ENCODE assay signal across 8 cellular contexts in genomic region chr19:52138614-52139290, GRCh38. TPM values are rescaled to one million over a fixed set of nuclear protein-coding genes. Genes with fewer than 3 reads are reported as not detected.
A peak's percentile ranks its signal among the peaks of the same experiment; 100 is the strongest.
DNase-seq lines count a peak whose midpoint lies in the region; ATAC-seq, FAIRE-seq and TF ChIP-seq lines count a peak whose summit lies in the region.

No MANE protein-coding gene starts in this region.

- no peaks in the 10 kb centered on the region for H3K27me3 ChIP-seq in BLaER1 treated with 17β-estradiol and CSF1 and Interleukin-3, amounts not matched to agents 10 nM and 100 nM
- no peaks in the 10 kb centered on the region for H3K27me3 ChIP-seq in NT2/D1 (ENCODE audit: insufficient read depth, insufficient read length)
- no peaks in the 10 kb centered on the region for H3K27me3 ChIP-seq in astrocyte (ENCODE audit: insufficient read depth, low read length)
- H3K27me3 ChIP-seq in small intestine (ENCODE audit: control insufficient read depth in 2 of 2, insufficient read depth in 2 of 2, low read length in 2 of 2) = no peaks in the 10 kb centered on the region

- peak overlapping the region; percentile 90 to 96 (median 94) for H3K9ac ChIP-seq in BLaER1 treated with 17β-estradiol and CSF1 and Interleukin-3, amounts not matched to agents 10 nM and 100 nM
- H3K9ac ChIP-seq in NT2/D1 (ENCODE audit: insufficient read length, low read depth) (peak overlapping the region; percentile 83), astrocyte (ENCODE audit: low read length) (peak overlapping the region; percentile 93)

- H3K4me3 ChIP-seq in BLaER1 treated with 17β-estradiol and CSF1 and Interleukin-3, amounts not matched to agents 10 nM and 100 nM = peak overlapping the region; percentile 83 to 99 (median 92)
- peak overlapping the region; percentile 57 for H3K4me3 ChIP-seq in HEK293 (ENCODE audit: low read depth, low read length)
- peak overlapping the region; percentile 54 for H3K4me3 ChIP-seq in NT2/D1 (ENCODE audit: insufficient read length, low read depth)
- peak overlapping the region; percentile 98 for H3K4me3 ChIP-seq in astrocyte (ENCODE audit: insufficient read depth, low read depth, low read length)
- H3K4me3 ChIP-seq in small intestine (ENCODE audit: low read depth in 1 of 2, low read length in 2 of 2) = peak overlapping the region; percentile 21 to 70

- H3K9me3 Mint-ChIP-seq in astrocyte (ENCODE audit: unreplicated experiment) = peaks cover 56% of the 10 kb centered on the region

- H4K20me1 ChIP-seq in BLaER1 treated with 17β-estradiol and CSF1 and Interleukin-3, amounts not matched to agents 10 nM and 100 nM = no peaks in the 10 kb centered on the region
- H4K20me1 ChIP-seq in astrocyte (ENCODE audit: insufficient read depth, low read length) = no peaks in the 10 kb centered on the region

- POLR2A ChIA-PET in HEK293 (lab: Yijun Ruan, JAX) = interaction anchor here (0.6 to 2.3 kb wide), 3 partner anchors 25 to 51 kb away, joined by 3 to 17 read pairs (median 3); partner anchors contain the start of gene PPP2R1A

- DNase-seq in NT2/D1 (ENCODE audit: low read depth, low spot score) (peak; percentile 28), astrocyte (ENCODE audit: low read depth) (peak; percentile 16), iPS-NIHi11 (ENCODE audit: low spot score) (peak; percentile 68), small intestine (peak; percentile 16), T1000 (lab: John Stamatoyannopoulos, UW) (no peak)

- peaks cover 44 to 77% (median 57%) of the 10 kb centered on the region in 11 experiments for H3K9me3 ChIP-seq in BLaER1 treated with 17β-estradiol and CSF1 and Interleukin-3, amounts not matched to agents 10 nM and 100 nM (replicated peaks in 1 of 11)
- peaks cover 8% of the 10 kb centered on the region for H3K9me3 ChIP-seq in HEK293 (ENCODE audit: control insufficient read depth, insufficient read depth, low read depth, low read length)
- H3K9me3 ChIP-seq in NT2/D1 (ENCODE audit: insufficient read depth, low read length) = peaks cover 27% of the 10 kb centered on the region; the same call in 1 of the 2 replicates
- H3K9me3 ChIP-seq in astrocyte (ENCODE audit: insufficient read depth, low read depth, low read length) = peaks cover 18% of the 10 kb centered on the region
- peaks cover 2% of the 10 kb centered on the region for H3K9me3 ChIP-seq in small intestine (ENCODE audit: control insufficient read depth, low read depth)

- peaks cover 8% of the 10 kb centered on the region for H3K4me1 Mint-ChIP-seq in astrocyte (ENCODE audit: low read depth, unreplicated experiment)

- H3K4me2 ChIP-seq in BLaER1 treated with 17β-estradiol and CSF1 and Interleukin-3, amounts not matched to agents 10 nM and 100 nM = peak overlapping the region; percentile 86 to 99 (median 94)
- H3K4me2 ChIP-seq in astrocyte (ENCODE audit: low read length) = peak overlapping the region; percentile 97

- peak overlapping the region; percentile 89 for H3K27ac Mint-ChIP-seq in astrocyte (ENCODE audit: unreplicated experiment)

- peak overlapping the region; percentile 91 to 96 (median 94) for H3K27ac ChIP-seq in BLaER1 treated with 17β-estradiol and CSF1 and Interleukin-3, amounts not matched to agents 10 nM and 100 nM
- H3K27ac ChIP-seq in HEK293 (ENCODE audit: extremely low read depth, low read depth, low read length) (peak overlapping the region; percentile 73; the same call in 1 of the 2 replicates), astrocyte (ENCODE audit: low read depth, low read length) (peak overlapping the region; percentile 60), small intestine (ENCODE audit: low read depth in 1 of 2, low read length in 1 of 2) (peak overlapping the region in 1 of 2 donors; percentile 87)

- peaks cover 12 to 22% (median 18%) of the 10 kb centered on the region in 10 experiments for H3K4me1 ChIP-seq in BLaER1 treated with 17β-estradiol and CSF1 and Interleukin-3, amounts not matched to agents 10 nM and 100 nM
- H3K4me1 ChIP-seq in HEK293 (ENCODE audit: control insufficient read depth, insufficient read depth, low read length) = no peaks in the 10 kb centered on the region
- H3K4me1 ChIP-seq in NT2/D1 (ENCODE audit: insufficient read depth, insufficient read length) = no peaks in the 10 kb centered on the region
- no peaks in the 10 kb centered on the region for H3K4me1 ChIP-seq in astrocyte (ENCODE audit: insufficient read depth, low read length)
- H3K4me1 ChIP-seq in small intestine (ENCODE audit: control insufficient read depth in 2 of 2, insufficient read depth in 1 of 2, low read depth in 1 of 2, low read length in 1 of 2) = peaks cover 0 to 2% of the 10 kb centered on the region in 2 donors

- ATAC-seq in GM19023 (IDR thresholded peaks at IDR 0.05; ENCODE audit: unreplicated experiment) = no peak

- H3K36me3 ChIP-seq in BLaER1 treated with 17β-estradiol and CSF1 and Interleukin-3, amounts not matched to agents 10 nM and 100 nM = peaks cover 30 to 52% (median 37%) of the 10 kb centered on the region in 11 experiments
- H3K36me3 ChIP-seq in HEK293 (ENCODE audit: control insufficient read depth in 2 of 2, insufficient read depth in 1 of 2, low read length in 2 of 2) (peaks cover 0 to 13% of the 10 kb centered on the region in 2 experiments; a peak in 2 of 3 replicates), NT2/D1 (ENCODE audit: insufficient read depth, insufficient read length, low read length) (peaks cover 25% of the 10 kb centered on the region), astrocyte (ENCODE audit: insufficient read depth, low read length) (no peaks in the 10 kb centered on the region), small intestine (ENCODE audit: control insufficient read depth in 2 of 2, insufficient read depth in 2 of 2, low read length in 2 of 2) (peaks cover 0 to 4% of the 10 kb centered on the region in 2 donors)

- FAIRE-seq in astrocyte (lab: Jason Lieb, UNC) = no peak
- no peak for FAIRE-seq in small intestine (lab: Jason Lieb, UNC)

- CTCF ChIA-PET in HEK293 (lab: Yijun Ruan, JAX) = interaction anchor here (0.6 to 1.4 kb wide), 14 partner anchors 15 to 1371 kb away, joined by 3 to 13 read pairs (median 3); no protein-coding TSS in a partner anchor

- H3K79me2 ChIP-seq in astrocyte (ENCODE audit: insufficient read depth, low read length) = peaks cover 44% of the 10 kb centered on the region

- H2AFZ ChIP-seq in astrocyte (ENCODE audit: low read depth, low read length) = peak overlapping the region; percentile 94

- H3K4me3 Mint-ChIP-seq in astrocyte (ENCODE audit: unreplicated experiment) = peak overlapping the region; percentile 97

- no peaks in the 10 kb centered on the region for H3K27me3 Mint-ChIP-seq in astrocyte (ENCODE audit: low read depth, unreplicated experiment)

- no peak for TF ChIP-seq CTCF in HEK293 (tag by site-specific recombination; IDR thresholded peaks at IDR 0.05)
- TF ChIP-seq CTCF in astrocyte (IDR thresholded peaks at IDR 0.05; ENCODE audit: insufficient read depth, low read depth, low read length) = no peak

- WGBS in small intestine, 3 donors = 1 to 2% (median 1%) methylated on average over 19 of the region's 19 CpGs

- peaks cover 48% of the 10 kb centered on the region for H3K36me3 Mint-ChIP-seq in astrocyte (ENCODE audit: low read depth, unreplicated experiment)

TF ChIP-seq in HEK293, 187 proteins besides CTCF, POLR2A, EP300 and RAD21 (continues in another document):
- TF ChIP-seq ZFP41 (tag by site-specific recombination; IDR thresholded peaks at IDR 0.05; ENCODE audit: borderline replicate concordance) (no peak), ZNF621 (tag by site-specific recombination; IDR thresholded peaks at IDR 0.05) (no peak), ZFHX2 (tag by site-specific recombination; conservative IDR thresholded peaks at IDR 0.05) (0 out of 2 replicates have a peak, but pooled peaks have one; percentile 20), ZNF274 (IDR thresholded peaks at IDR 0.05; ENCODE audit: low read length) (no peak), ZNF274 (tag by site-specific recombination; IDR thresholded peaks at IDR 0.05; ENCODE audit: borderline replicate concordance) (no peak), ZNF623 (tag by site-specific recombination; IDR thresholded peaks at IDR 0.05) (peak; percentile 25; the same call in 1 of the 2 replicates), ZNF707 (tag by site-specific recombination; IDR thresholded peaks at IDR 0.05) (no peak), WT1 (tag by site-specific recombination; IDR thresholded peaks at IDR 0.05) (no peak), ZNF76 (tag by site-specific recombination; IDR thresholded peaks at IDR 0.05; ENCODE audit: borderline replicate concordance, low read depth) (no peak), KLF1 (tag by site-specific recombination; IDR thresholded peaks at IDR 0.05) (no peak), ZNF341 (tag by site-specific recombination; IDR thresholded peaks at IDR 0.05; ENCODE audit: low read depth) (peak; percentile 96)
- TF ChIP-seq, protein P1, sequence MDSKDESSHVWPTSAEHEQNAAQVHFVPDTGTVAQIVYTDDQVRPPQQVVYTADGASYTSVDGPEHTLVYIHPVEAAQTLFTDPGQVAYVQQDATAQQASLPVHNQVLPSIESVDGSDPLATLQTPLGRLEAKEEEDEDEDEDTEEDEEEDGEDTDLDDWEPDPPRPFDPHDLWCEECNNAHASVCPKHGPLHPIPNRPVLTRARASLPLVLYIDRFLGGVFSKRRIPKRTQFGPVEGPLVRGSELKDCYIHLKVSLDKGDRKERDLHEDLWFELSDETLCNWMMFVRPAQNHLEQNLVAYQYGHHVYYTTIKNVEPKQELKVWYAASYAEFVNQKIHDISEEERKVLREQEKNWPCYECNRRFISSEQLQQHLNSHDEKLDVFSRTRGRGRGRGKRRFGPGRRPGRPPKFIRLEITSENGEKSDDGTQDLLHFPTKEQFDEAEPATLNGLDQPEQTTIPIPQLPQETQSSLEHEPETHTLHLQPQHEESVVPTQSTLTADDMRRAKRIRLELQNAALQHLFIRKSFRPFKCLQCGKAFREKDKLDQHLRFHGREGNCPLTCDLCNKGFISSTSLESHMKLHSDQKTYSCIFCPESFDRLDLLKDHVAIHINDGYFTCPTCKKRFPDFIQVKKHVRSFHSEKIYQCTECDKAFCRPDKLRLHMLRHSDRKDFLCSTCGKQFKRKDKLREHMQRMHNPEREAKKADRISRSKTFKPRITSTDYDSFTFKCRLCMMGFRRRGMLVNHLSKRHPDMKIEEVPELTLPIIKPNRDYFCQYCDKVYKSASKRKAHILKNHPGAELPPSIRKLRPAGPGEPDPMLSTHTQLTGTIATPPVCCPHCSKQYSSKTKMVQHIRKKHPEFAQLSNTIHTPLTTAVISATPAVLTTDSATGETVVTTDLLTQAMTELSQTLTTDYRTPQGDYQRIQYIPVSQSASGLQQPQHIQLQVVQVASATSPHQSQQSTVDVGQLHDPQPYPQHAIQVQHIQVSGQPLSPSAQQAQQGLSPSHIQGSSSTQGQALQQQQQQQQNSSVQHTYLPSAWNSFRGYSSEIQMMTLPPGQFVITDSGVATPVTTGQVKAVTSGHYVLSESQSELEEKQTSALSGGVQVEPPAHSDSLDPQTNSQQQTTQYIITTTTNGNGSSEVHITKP (tag by site-specific recombination; IDR thresholded peaks at IDR 0.05) = peak; percentile 67

RNA-seq across cellular contexts. Expression of gene ZNF616, which starts 1.0 kb away (rescaled TPM):
- 13.1 and 14.7 TPM in 2 replicates for total RNA-seq in astrocyte
- polyA plus RNA-seq in small intestine = 1 to 10 TPM; 1.1 to 2.5 (median 1.9) TPM

RNA-seq across cellular contexts. Expression of gene ZNF836, which starts 32.7 kb away (rescaled TPM):
- total RNA-seq in astrocyte = 6.9 and 7.5 TPM in 2 replicates
- polyA plus RNA-seq in small intestine = 1 to 10 TPM; 1.8 to 3.9 (median 3.0) TPM

RNA-seq across cellular contexts. Expression of gene ZNF841, which starts 43.2 kb away (rescaled TPM):
- total RNA-seq in astrocyte = 37.8 and 38.0 TPM in 2 replicates
- polyA plus RNA-seq in small intestine = 1 to 10 TPM; 4.1 to 9.7 (median 7.6) TPM

RNA-seq across cellular contexts. Expression of gene PPP2R1A, which starts 51.1 kb away (rescaled TPM):
- total RNA-seq in astrocyte = 316 and 332 TPM in 2 replicates
- 100 to 1,000 TPM; 131 to 147 (median 144) TPM for polyA plus RNA-seq in small intestine

Comparison
In these comparisons a context has a peak if more than half of its experiments do, and no peak if none do; other contexts are left out.
1. H3K4me3 ChIP-seq: peak in every context shown above with its lines; median percentile 98 in astrocyte; 92 in BLaER1 treated with 17β-estradiol and CSF1 and Interleukin-3, amounts not matched to agents 10 nM and 100 nM; 57 in HEK293; 54 in NT2/D1; 46 in small intestine.